ENCODE assay signal across 8 cellular contexts in the genomic region with DNA sequence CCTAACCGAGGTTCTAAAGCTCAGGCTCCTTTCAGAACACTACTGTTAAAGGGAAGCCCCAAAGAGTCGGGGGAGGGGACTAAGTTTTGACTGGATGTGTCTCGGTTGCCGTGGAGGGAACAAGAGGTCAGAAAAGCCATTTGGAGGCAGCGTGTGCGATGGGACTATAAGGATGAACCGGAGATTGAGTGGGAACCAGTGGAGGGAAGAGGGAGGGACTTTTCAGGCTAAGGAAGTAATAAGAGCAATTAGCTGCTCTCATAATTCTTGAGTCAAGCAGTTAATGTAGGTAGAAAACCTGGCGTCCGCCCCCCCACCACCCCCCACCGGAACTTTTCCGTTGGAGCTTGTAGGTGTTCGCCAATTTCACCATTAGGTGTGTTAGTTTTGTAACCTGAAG. TPM values are rescaled to one million over a fixed set of nuclear protein-coding genes. Genes with fewer than 3 reads are reported as not detected.
A peak's percentile ranks its signal among the peaks of the same experiment; 100 is the strongest.
DNase-seq lines count a peak whose midpoint lies in the region; ATAC-seq, FAIRE-seq and TF ChIP-seq lines count a peak whose summit lies in the region.

No MANE protein-coding gene starts in this region.

- peak overlapping the region; percentile 91 to 92 for H3K4me3 ChIP-seq in small intestine (ENCODE audit: low read depth in 1 of 2, low read length in 2 of 2)

- H3K4me3 Mint-ChIP-seq in brain: peak overlapping the region; percentile 92 to 96 (median 94)

- DNase-seq in AG08396 (ENCODE audit: low spot score) (peak; percentile 31), RPMI7951 (ENCODE audit: low read depth) (peak; percentile 44), iPS-NIHi7 (ENCODE audit: extremely low spot score) (peak; percentile 39), small intestine (peak; percentile 38), epidermal melanocyte (ENCODE audit: insufficient read length, low spot score) (no peak)

- H3K36me3 Mint-ChIP-seq in brain: peaks cover 4% of the 10 kb centered on the region

- TF ChIP-seq CTCF in brain (conservative IDR thresholded peaks at IDR 0.05): no peak

- peak; percentile 23 for ATAC-seq in GM18502 (IDR thresholded peaks at IDR 0.05; ENCODE audit: poor library complexity, unreplicated experiment)
- peak; percentile 21 for ATAC-seq in HG03432 (IDR thresholded peaks at IDR 0.05; ENCODE audit: unreplicated experiment)

- peak overlapping the region; percentile 96 to 100 (median 98) for H3K27ac Mint-ChIP-seq in brain

- H3K27ac ChIP-seq in small intestine (ENCODE audit: low read depth in 1 of 2, low read length in 1 of 2): peak overlapping the region; percentile 84 to 97

- H3K27me3 ChIP-seq in small intestine (ENCODE audit: control insufficient read depth in 2 of 2, insufficient read depth in 2 of 2, low read length in 2 of 2): no peaks in the 10 kb centered on the region

- no peaks in the 10 kb centered on the region for H3K36me3 ChIP-seq in small intestine (ENCODE audit: control insufficient read depth in 2 of 2, insufficient read depth in 2 of 2, low read length in 2 of 2)

- peaks cover 15% of the 10 kb centered on the region for H3K27me3 Mint-ChIP-seq in brain

- H3K4me1 ChIP-seq in small intestine (ENCODE audit: control insufficient read depth in 2 of 2, insufficient read depth in 1 of 2, low read depth in 1 of 2, low read length in 1 of 2): peaks cover 0 to 5% of the 10 kb centered on the region in 2 donors

- no peak for FAIRE-seq in small intestine (lab: Jason Lieb, UNC)

- no peaks in the 10 kb centered on the region for H3K9me3 ChIP-seq in small intestine (ENCODE audit: control insufficient read depth, low read depth)

- peaks cover 39% of the 10 kb centered on the region for H3K4me1 Mint-ChIP-seq in brain

- H3K9me3 Mint-ChIP-seq in brain: no peaks in the 10 kb centered on the region

- 0 to 1% (median 0%) methylated on average over 12 of the region's 12 CpGs for WGBS in small intestine, 3 donors

RNA-seq across cellular contexts. Expression of gene AKAP9, which starts 0.5 kb away (rescaled TPM):
- total RNA-seq in RPMI7951 (2014; rRNA removed; shearing (Covaris generic)): 17.6 and 22.3 TPM in 2 replicates
- polyA plus RNA-seq in brain (ENCODE audit: insufficient read depth, low read depth, low replicate concordance) (8.0 TPM), small intestine (10 to 100 TPM; 22.1 to 68.9 (median 51.3) TPM)

RNA-seq across cellular contexts. Expression of gene MTERF1, which starts 59.7 kb away (rescaled TPM):
- total RNA-seq in RPMI7951 (2014; rRNA removed; shearing (Covaris generic)): 12.8 and 15.9 TPM in 2 replicates
- 2.1 TPM for polyA plus RNA-seq in brain (ENCODE audit: insufficient read depth, low read depth, low replicate concordance)
- polyA plus RNA-seq in small intestine: 10 to 100 TPM in 1 of 3 donors, 1 to 10 TPM in 2; 5.9 to 13.2 (median 7.6) TPM
